ENCODE assay signal across 13 cellular contexts in genomic region chr7:45092100-45092930, GRCh38. TPM values are rescaled to one million over a fixed set of nuclear protein-coding genes. Genes with fewer than 3 reads are reported as not detected.
DNase-seq lines count a peak whose midpoint lies in the region; ATAC-seq, FAIRE-seq and TF ChIP-seq lines count a peak whose summit lies in the region.
"Had no signal": no experiment of that assay in that cellular context is flagged by ENCODE, and none has a peak within 500 bp of the region (broad histone marks: within the 10 kb centered on the region; RNA-seq: fewer than 3 reads in every experiment).

No MANE protein-coding gene starts in this region.

- H3K4me1 Mint-ChIP-seq in activated T-cell treated with anti-CD3 and anti-CD28 coated beads, Interleukin-2, amount 50 U/mL, for 72 hours (ENCODE audit: low read depth): no peaks in the 10 kb centered on the region

- no peak overlapping the region for H3K4me3 Mint-ChIP-seq in activated T-cell treated with anti-CD3 and anti-CD28 coated beads, Interleukin-2, amount 50 U/mL, for 72 hours

- H3K9me3 Mint-ChIP-seq in activated T-cell treated with anti-CD3 and anti-CD28 coated beads, Interleukin-2, amount 50 U/mL, for 72 hours: no peaks in the 10 kb centered on the region

- H3K27me3 ChIP-seq in upper lobe of left lung: peaks cover 0 to 15% (median 6%) of the 10 kb centered on the region in 4 donors
- H3K27me3 ChIP-seq: uterus had no signal

- H3K4me1 ChIP-seq in upper lobe of left lung: peaks cover 0 to 17% (median 13%) of the 10 kb centered on the region in 4 donors
- H3K4me1 ChIP-seq: uterus had no signal

- H3K27ac ChIP-seq in angular gyrus (ENCODE audit: low read depth, low read length): peak overlapping the region; percentile 49
- no peak overlapping the region for H3K27ac ChIP-seq in upper lobe of left lung
- H3K27ac ChIP-seq: BLaER1, heart right ventricle, uterus had no signal

- no peaks in the 10 kb centered on the region for H3K36me3 ChIP-seq in upper lobe of left lung
- H3K36me3 ChIP-seq: heart right ventricle, uterus had no signal

- 72 to 79% methylated on average over 7 of the region's 7 CpGs for WGBS in upper lobe of left lung, 2 donors

- no peaks in the 10 kb centered on the region for H3K27me3 Mint-ChIP-seq in activated T-cell treated with anti-CD3 and anti-CD28 coated beads, Interleukin-2, amount 50 U/mL, for 72 hours (ENCODE audit: low read depth)

- H3K36me3 Mint-ChIP-seq in activated T-cell treated with anti-CD3 and anti-CD28 coated beads, Interleukin-2, amount 50 U/mL, for 72 hours (ENCODE audit: insufficient read depth in 2 of 2): peaks cover 0 to 3% of the 10 kb centered on the region in 2 donors

- H3K27ac Mint-ChIP-seq in activated T-cell treated with anti-CD3 and anti-CD28 coated beads, Interleukin-2, amount 50 U/mL, for 72 hours: no peak overlapping the region

- no peak for TF ChIP-seq CTCF in upper lobe of left lung (IDR thresholded peaks at IDR 0.05)

- ATAC-seq in upper lobe of left lung (ENCODE audit: low FRiP score in 2 of 2): no peak
- no peak for ATAC-seq in activated T-cell treated with anti-CD3 and anti-CD28 coated beads, Interleukin-2, amount 50 U/mL, for 72 hours (replicated peaks in 1 of 2)
- ATAC-seq: heart right ventricle had no signal

- TF ChIP-seq POLR2A in upper lobe of left lung (IDR thresholded peaks at IDR 0.05): no peak

- no peaks in the 10 kb centered on the region for H3K9me3 ChIP-seq in upper lobe of left lung
- H3K9me3 ChIP-seq: uterus had no signal

- no peak overlapping the region for H3K4me3 ChIP-seq in upper lobe of left lung
- H3K4me3 ChIP-seq: BLaER1, heart right ventricle, lung, uterus had no signal

- DNase-seq in AG20443 (ENCODE audit: low spot score): peak; percentile 61
- DNase-seq in HTR-8/SVneo (ENCODE audit: insufficient read length, low spot score): peak; percentile 76
- DNase-seq in kidney glomerular epithelial cell (lab: John Stamatoyannopoulos, UW): peak; percentile 2
- no peak for DNase-seq in AML-193 (lab: John Stamatoyannopoulos, UW)
- no peak for DNase-seq in upper lobe of left lung
- DNase-seq in C1 segment of cervical spinal cord (lab: John Stamatoyannopoulos, UW): no peak
- no peak for DNase-seq in activated T-cell treated with anti-CD3 and anti-CD28 coated beads, Interleukin-2, amount 50 U/mL, for 72 hours
- DNase-seq: heart right ventricle, SHP77, uterus had no signal

- FAIRE-seq in HTR-8/SVneo (lab: Jason Lieb, UNC): peak; percentile 94

- TF ChIP-seq EP300 in upper lobe of left lung (IDR thresholded peaks at IDR 0.05): no peak

RNA-seq across cellular contexts. Expression of gene NACAD, which starts 3.5 kb away (rescaled TPM):
- total RNA-seq in upper lobe of left lung: 1 to 10 TPM; 1.0 to 4.3 (median 2.3) TPM
- total RNA-seq in activated T-cell treated with anti-CD3 and anti-CD28 coated beads, Interleukin-2, amount 50 U/mL, for 72 hours: under 1 TPM; 0.36 to 0.76 TPM

RNA-seq across cellular contexts. Expression of gene TBRG4, which starts 19.2 kb away (rescaled TPM):
- 10 to 100 TPM; 24.2 to 92.2 (median 54.6) TPM for total RNA-seq in upper lobe of left lung
- 100 to 1,000 TPM; 107 to 118 TPM for total RNA-seq in activated T-cell treated with anti-CD3 and anti-CD28 coated beads, Interleukin-2, amount 50 U/mL, for 72 hours

Comparison
In these comparisons a context has a peak if more than half of its experiments do, and no peak if none do; other contexts are left out.
1. DNase-seq: peak in AG20443 (single experiment), HTR-8/SVneo (single experiment) and kidney glomerular epithelial cell (single experiment); none in AML-193 (0 of 2), upper lobe of left lung (0 of 2), C1 segment of cervical spinal cord (0 of 14) and activated T-cell treated with anti-CD3 and anti-CD28 coated beads, Interleukin-2, amount 50 U/mL, for 72 hours (0 of 2).